In the genomic region with DNA sequence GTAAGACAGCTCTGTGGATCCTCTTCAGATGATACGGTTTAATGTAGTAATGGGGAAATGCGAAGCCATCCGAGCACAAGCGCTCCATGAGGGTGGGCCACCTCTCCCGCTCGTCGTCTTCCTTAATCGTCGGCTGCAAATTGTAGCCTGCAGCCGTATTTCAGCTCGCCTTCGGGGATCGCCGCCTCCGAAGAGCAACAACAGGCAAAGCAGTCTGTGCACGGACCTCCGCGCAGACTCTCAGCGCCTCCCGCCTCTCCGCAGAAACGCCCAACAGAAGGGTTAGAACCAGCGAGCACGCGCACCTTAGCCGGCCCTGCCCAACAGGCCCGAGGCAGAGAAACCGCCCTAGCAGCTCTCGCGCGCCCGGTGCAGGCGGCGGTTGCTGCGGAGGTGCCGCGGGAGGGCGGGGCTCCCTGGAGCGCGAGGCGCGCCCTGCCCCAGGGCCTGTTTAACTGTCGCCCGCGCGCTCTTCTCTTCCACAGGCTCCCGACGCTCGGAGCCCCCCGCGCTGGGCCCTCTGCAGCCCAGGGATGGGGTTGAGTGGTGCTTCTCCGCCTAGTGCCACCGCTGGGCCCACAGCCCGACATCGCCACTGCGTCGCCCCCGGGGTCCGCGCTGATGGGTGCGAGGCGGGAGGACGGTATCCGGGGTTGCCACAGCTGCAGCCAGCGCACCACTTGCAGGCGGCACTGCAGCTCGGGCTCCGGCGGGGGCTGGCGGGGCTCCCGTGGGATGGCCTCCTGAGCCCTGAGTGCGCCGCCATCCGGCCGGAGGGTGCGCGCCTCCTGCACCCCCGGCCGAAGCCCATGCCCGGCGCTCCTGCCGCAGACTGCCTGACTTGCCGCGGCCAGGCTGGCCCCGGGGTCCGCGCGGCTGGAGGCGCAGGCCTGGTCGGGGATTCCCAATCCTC, we compare ENCODE assay signal across 8 cellular contexts.
DNase-seq lines count a peak whose midpoint lies in the region; ATAC-seq lines count a peak whose summit lies in the region.
"Not testable (repeated sequence)": the region's sequence is repeated elsewhere in the genome, so short reads cannot be mapped to it uniquely, and the experiment has no call there.

Gene ANKRD36B, minus strand, starts transcription at position 280 of the 913 bp plus-strand sequence. Its CDS starts 192 bp downstream, at position 88.

- DNase-seq in Ammon's horn (ENCODE audit: low spot score) = peak; percentile 50
- peak; percentile 59 for DNase-seq in fibroblast of the conjunctiva (ENCODE audit: low read depth)
- peak; percentile 31 for DNase-seq in stimulated activated CD8-positive, alpha-beta memory T cell treated with anti-CD3 and anti-CD28 coated beads, Interleukin-12 subunit alpha, Interleukin-12 subunit beta, amount 100 ng/mL, for 1 hour (ENCODE audit: low read depth)

- not testable (repeated sequence) for H3K4me1 ChIP-seq in muscle layer of colon (ENCODE audit: insufficient read depth, low read length)

- not testable (repeated sequence) for H3K36me3 Mint-ChIP-seq in activated naive CD4-positive, alpha-beta T cell treated with anti-CD3 and anti-CD28 coated beads, Interleukin-2, amount 50 U/mL, for 24 hours

- ATAC-seq in GM19372 (IDR thresholded peaks at IDR 0.05; ENCODE audit: low read depth, unreplicated experiment) = peak; percentile 82
- peak; percentile 77 for ATAC-seq in HG03175 (IDR thresholded peaks at IDR 0.05; ENCODE audit: unreplicated experiment)
- ATAC-seq in SK-N-SH treated with all-trans-retinoic acid at 6 μM for 48 hours = peak; percentile 92

- H3K36me3 ChIP-seq in muscle layer of colon (ENCODE audit: insufficient read depth, low read length) = not testable (repeated sequence)

- not testable (repeated sequence) for H3K4me1 Mint-ChIP-seq in activated naive CD4-positive, alpha-beta T cell treated with anti-CD3 and anti-CD28 coated beads, Interleukin-2, amount 50 U/mL, for 24 hours

- peak within 1 kb of the TSS; percentile 94 for H3K27ac Mint-ChIP-seq in activated naive CD4-positive, alpha-beta T cell treated with anti-CD3 and anti-CD28 coated beads, Interleukin-2, amount 50 U/mL, for 24 hours

- peak within 1 kb of the TSS; percentile 82 for H3K27ac ChIP-seq in muscle layer of colon (ENCODE audit: low read depth, low read length)

- not testable (repeated sequence) for H3K9me3 ChIP-seq in muscle layer of colon (ENCODE audit: low read length)

- H3K4me3 Mint-ChIP-seq in activated naive CD4-positive, alpha-beta T cell treated with anti-CD3 and anti-CD28 coated beads, Interleukin-2, amount 50 U/mL, for 24 hours = peak within 1 kb of the TSS; percentile 97

- H3K9me3 Mint-ChIP-seq in activated naive CD4-positive, alpha-beta T cell treated with anti-CD3 and anti-CD28 coated beads, Interleukin-2, amount 50 U/mL, for 24 hours = not testable (repeated sequence)

- not testable (repeated sequence) for H3K27me3 Mint-ChIP-seq in activated naive CD4-positive, alpha-beta T cell treated with anti-CD3 and anti-CD28 coated beads, Interleukin-2, amount 50 U/mL, for 24 hours

- H3K27me3 ChIP-seq in muscle layer of colon (ENCODE audit: control insufficient read depth in 1 of 2, insufficient read depth in 2 of 2, low read length in 2 of 2) = not testable (repeated sequence)

- peak within 1 kb of the TSS; percentile 65 to 77 for H3K4me3 ChIP-seq in muscle layer of colon (ENCODE audit: low read depth in 1 of 2, low read length in 2 of 2)

- H3K9ac ChIP-seq in muscle layer of colon (ENCODE audit: low read length) = peak within 1 kb of the TSS; percentile 57

Comparison
In these comparisons a context has a peak if more than half of its experiments do, and no peak if none do; other contexts are left out.
1. Peak in every context shown above with its lines: DNase-seq, ATAC-seq, H3K4me3 ChIP-seq and H3K27ac ChIP-seq.